8 cellular contexts compared by ENCODE assay signal in the genomic region with DNA sequence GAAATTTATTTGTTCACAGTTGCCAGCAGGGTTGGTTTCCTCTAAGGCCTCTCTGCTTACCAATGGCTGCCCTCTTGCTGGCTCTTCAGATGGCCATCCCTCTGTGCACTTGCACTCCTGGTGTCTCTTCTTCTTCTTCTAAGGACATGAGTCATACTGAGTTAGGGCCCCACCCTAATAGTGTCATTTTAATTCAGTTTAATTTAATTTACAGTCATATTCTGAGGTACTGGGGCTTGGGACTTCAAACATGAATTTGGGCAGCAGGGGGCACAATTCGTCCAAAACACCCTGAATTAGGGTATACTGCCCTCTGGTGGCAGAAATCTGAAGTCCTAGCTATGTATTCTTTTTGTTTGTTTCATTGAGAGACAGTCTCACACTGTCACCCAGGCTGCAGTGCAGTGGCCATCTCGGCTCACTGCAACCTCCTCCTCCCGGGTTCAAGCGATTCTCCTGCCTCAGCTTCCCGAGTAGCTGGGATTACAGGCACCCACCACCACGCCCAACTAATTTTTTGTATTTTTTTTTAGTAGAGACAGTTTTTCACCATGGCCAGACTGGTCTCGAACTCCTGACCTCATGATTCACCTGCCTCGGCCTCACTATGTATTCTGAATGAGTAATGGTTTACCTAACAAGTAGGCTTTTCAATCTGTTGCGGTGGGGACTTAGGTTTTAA. TPM values are rescaled to one million over a fixed set of nuclear protein-coding genes. Genes with fewer than 3 reads are reported as not detected.
DNase-seq lines count a peak whose midpoint lies in the region; ATAC-seq and TF ChIP-seq lines count a peak whose summit lies in the region.

No MANE protein-coding gene starts in this region.

- H3K36me3 Mint-ChIP-seq in CD4-positive, alpha-beta memory T cell = peaks cover 26 to 59% of the 10 kb centered on the region in 2 donors

- peaks cover 26% of the 10 kb centered on the region for H3K4me1 ChIP-seq in CD4-positive, alpha-beta memory T cell (ENCODE audit: insufficient read depth, low read length)
- peaks cover 0 to 9% (median 1%) of the 10 kb centered on the region in 5 donors for H3K4me1 ChIP-seq in subcutaneous abdominal adipose tissue (ENCODE audit: control insufficient read depth in 5 of 5, insufficient read depth in 5 of 5, low read length in 5 of 5)

- H3K4me1 Mint-ChIP-seq in CD4-positive, alpha-beta memory T cell = peaks cover 12 to 21% (median 16%) of the 10 kb centered on the region in 4 donors

- no peak overlapping the region for H3K4me3 ChIP-seq in CD4-positive, alpha-beta memory T cell (ENCODE audit: low read length in 2 of 2)
- H3K4me3 ChIP-seq in MG63 = no peak overlapping the region
- no peak overlapping the region for H3K4me3 ChIP-seq in fibroblast of pulmonary artery (replicated peaks; ENCODE audit: low read depth, low read length)
- H3K4me3 ChIP-seq in subcutaneous abdominal adipose tissue (ENCODE audit: low read depth in 1 of 5, low read length in 5 of 5) = no peak overlapping the region

- intact Hi-C loops in CD4-positive, alpha-beta memory T cell (cut with micrococcal nuclease) = loop anchor here (5.0 kb wide), 1 partner anchor 311 kb away; the partner anchor contains the start of genes EIF2B4 and SNX17

- no peak overlapping the region for H3K27ac ChIP-seq in CD4-positive, alpha-beta memory T cell (ENCODE audit: low read depth, low read length)
- H3K27ac ChIP-seq in subcutaneous abdominal adipose tissue (ENCODE audit: low read depth, low read length) = peak overlapping the region; percentile 49

- peak overlapping the region in 1 of 8 donors; percentile 36 for H3K4me3 Mint-ChIP-seq in CD4-positive, alpha-beta memory T cell

- H3K27ac Mint-ChIP-seq in CD4-positive, alpha-beta memory T cell = peak overlapping the region; percentile 62 to 93 (median 88)

- H3K9ac ChIP-seq in subcutaneous abdominal adipose tissue (ENCODE audit: low read length in 5 of 5) = no peak overlapping the region

- peak; percentile 82 for ATAC-seq in GM21390 (IDR thresholded peaks at IDR 0.05; ENCODE audit: unreplicated experiment)

- no peaks in the 10 kb centered on the region for H3K27me3 Mint-ChIP-seq in CD4-positive, alpha-beta memory T cell

- H3K9me3 ChIP-seq in CD4-positive, alpha-beta memory T cell (ENCODE audit: control insufficient read depth in 1 of 2, low read length in 2 of 2) = no peaks in the 10 kb centered on the region
- H3K9me3 ChIP-seq in MG63 (no peaks in the 10 kb centered on the region), subcutaneous abdominal adipose tissue (ENCODE audit: control insufficient read depth in 5 of 5, low read length in 5 of 5) (no peaks in the 10 kb centered on the region)

- peak; percentile 84 to 87 (median 86) for DNase-seq in CD4-positive, alpha-beta memory T cell
- DNase-seq in MG63 (peak; percentile 62), RPMI8226 (peak; percentile 94), activated T-helper 1 cell treated with Interleukin-2 at 50 U/mL for 16 hours (ENCODE audit: low read depth) (peak; percentile 64), fibroblast of pulmonary artery (ENCODE audit: low read depth) (peak; percentile 96), non-pigmented ciliary epithelial cell (ENCODE audit: low read depth) (peak; percentile 70)

- no peaks in the 10 kb centered on the region for H3K27me3 ChIP-seq in CD4-positive, alpha-beta memory T cell (ENCODE audit: insufficient read depth, low read length)
- no peaks in the 10 kb centered on the region for H3K27me3 ChIP-seq in MG63
- H3K27me3 ChIP-seq in subcutaneous abdominal adipose tissue (ENCODE audit: control insufficient read depth in 5 of 5, insufficient read depth in 4 of 5, low read length in 5 of 5) = no peaks in the 10 kb centered on the region

- peaks cover 24% of the 10 kb centered on the region for H3K36me3 ChIP-seq in CD4-positive, alpha-beta memory T cell (ENCODE audit: insufficient read depth, low read length)
- H3K36me3 ChIP-seq in MG63 (peaks cover 32% of the 10 kb centered on the region), subcutaneous abdominal adipose tissue (ENCODE audit: control insufficient read depth in 5 of 5, insufficient read depth in 5 of 5, low read length in 5 of 5) (peaks cover 27 to 76% (median 55%) of the 10 kb centered on the region in 5 donors)

- CTCF ChIA-PET in CD4-positive, alpha-beta memory T cell (lab: Charles Lee; ENCODE audit: partially characterized antibody) = interaction anchor here (0.5 to 4.6 kb wide), 43 partner anchors 8 to 761 kb away, joined by 3 to 39 read pairs (median 4); partner anchors contain the start of genes CCDC121, GPN1, MRPL33 and SLC4A1AP

- H3K9me3 Mint-ChIP-seq in CD4-positive, alpha-beta memory T cell = peaks cover 0 to 1% (median 0%) of the 10 kb centered on the region in 8 donors

- TF ChIP-seq CTCF in fibroblast of pulmonary artery (IDR thresholded peaks at IDR 0.05; ENCODE audit: low read length, missing control alignments) = peak; percentile 90

- POLR2A ChIA-PET in CD4-positive, alpha-beta memory T cell (lab: Charles Lee; ENCODE audit: partially characterized antibody) = interaction anchor here (0.8 to 1.6 kb wide), 3 partner anchors 55 to 725 kb away, joined by 3 to 4 read pairs (median 4); partner anchors contain the start of genes CCDC121, GPN1 and PPM1G

RNA-seq across cellular contexts. Expression of gene SLC4A1AP, which starts 19.8 kb away (rescaled TPM):
- total RNA-seq in CD4-positive, alpha-beta memory T cell = 10 to 100 TPM; 24.4 to 26.6 TPM
- 10 to 100 TPM; 26.4 to 32.1 TPM for polyA plus RNA-seq in CD4-positive, alpha-beta memory T cell
- total RNA-seq in MG63 (2014; rRNA removed; shearing (Covaris generic); ENCODE audit: low replicate concordance) = 27.1 and 37.8 TPM in 2 replicates

RNA-seq across cellular contexts. Expression of gene SUPT7L, which starts 20.1 kb away (rescaled TPM):
- 10 to 100 TPM; 45.4 to 48.5 TPM for total RNA-seq in CD4-positive, alpha-beta memory T cell
- 10 to 100 TPM; 21.4 to 22.7 TPM for polyA plus RNA-seq in CD4-positive, alpha-beta memory T cell
- 11.3 and 14.7 TPM in 2 replicates for total RNA-seq in MG63 (2014; rRNA removed; shearing (Covaris generic); ENCODE audit: low replicate concordance)

RNA-seq across cellular contexts. Expression of gene GPN1, which starts 54.7 kb away (rescaled TPM):
- 10 to 100 TPM; 28.9 to 32.8 TPM for total RNA-seq in CD4-positive, alpha-beta memory T cell
- polyA plus RNA-seq in CD4-positive, alpha-beta memory T cell = 10 to 100 TPM; 65.9 to 99.5 TPM
- total RNA-seq in MG63 (2014; rRNA removed; shearing (Covaris generic); ENCODE audit: low replicate concordance) = 34.2 and 49.6 TPM in 2 replicates

RNA-seq across cellular contexts. Expression of gene CCDC121, which starts 54.7 kb away (rescaled TPM):
- 1 to 10 TPM; 1.3 to 2.2 TPM for total RNA-seq in CD4-positive, alpha-beta memory T cell
- polyA plus RNA-seq in CD4-positive, alpha-beta memory T cell = 1 to 10 TPM in 1 of 2 donors, under 1 TPM in 1; 0.79 to 1.2 TPM
- total RNA-seq in MG63 (2014; rRNA removed; shearing (Covaris generic); ENCODE audit: low replicate concordance) = 1.2 and 3.3 TPM in 2 replicates
